Comparison of ENCODE assay signal across 10 cellular contexts in the genomic region with DNA sequence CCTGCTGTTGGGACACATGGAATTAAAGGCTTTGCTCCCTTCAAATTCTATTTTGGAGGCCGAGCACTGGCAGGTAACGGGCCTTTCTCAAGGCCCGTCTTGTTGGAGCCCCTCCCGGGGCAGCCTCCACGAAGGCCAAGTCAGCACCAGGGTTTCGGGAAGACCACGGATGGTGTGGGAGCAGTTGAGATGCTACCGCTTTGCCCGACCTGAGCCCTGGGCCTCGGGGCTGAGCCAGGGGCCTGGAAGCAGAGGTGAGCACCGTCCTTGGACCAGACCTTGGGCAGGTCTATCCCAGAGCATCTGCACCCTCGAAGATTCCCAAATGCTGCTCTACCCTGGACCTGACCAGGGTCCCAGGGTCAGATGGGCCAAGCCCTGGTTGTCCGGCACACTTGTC. TPM values are rescaled to one million over a fixed set of nuclear protein-coding genes. Genes with fewer than 3 reads are reported as not detected.
"Had no signal": no experiment of that assay in that cellular context is flagged by ENCODE, and none has a peak within 500 bp of the region (broad histone marks: within the 10 kb centered on the region; RNA-seq: fewer than 3 reads in every experiment).

No MANE protein-coding gene starts in this region.

- DNase-seq: H7, HFFc6, KBM-7 had no signal

- H3K4me1 ChIP-seq: HAP-1 had no signal

- ATAC-seq: GM23338, HCT116, HepG2 had no signal

- H3K36me3 ChIP-seq: HAP-1 had no signal

- H3K27ac ChIP-seq: HL-60 had no signal

- H3K4me3 ChIP-seq: GM23338, HAP-1 had no signal

- H3K9me3 ChIP-seq: HAP-1 had no signal

RNA-seq across cellular contexts. Expression of a gene that starts 38.6 kb away (rescaled TPM):
- total RNA-seq: H4, HFFc6, HT1080 had no signal
